Comparison of ENCODE assay signal across 1 cellular context in the genomic region with DNA sequence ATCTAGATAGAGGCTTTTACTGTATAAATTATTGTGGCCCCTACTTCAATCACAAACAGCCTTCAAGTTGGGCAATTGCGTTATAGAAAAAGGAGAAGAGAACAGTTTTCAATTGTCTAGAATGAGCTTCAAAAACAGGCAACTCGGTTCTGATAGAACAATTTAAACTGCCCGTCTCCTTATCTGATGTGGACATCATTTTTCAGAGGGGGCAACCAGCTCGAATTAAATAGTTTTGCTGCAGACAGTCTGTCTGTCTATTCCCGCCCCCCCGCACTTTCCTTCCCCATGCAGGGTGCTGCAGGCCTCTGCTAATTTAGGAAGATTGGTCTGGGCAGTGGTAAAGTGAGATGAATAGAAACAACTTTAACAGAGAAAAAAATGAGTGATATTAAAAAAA.
TF ChIP-seq lines count a peak whose summit lies in the region.

No MANE protein-coding gene starts in this region.

TF ChIP-seq in SK-N-SH, 30 proteins besides CTCF, POLR2A, EP300 and RAD21 (continued from another document):
- TF ChIP-seq ZBTB33 (IDR thresholded peaks at IDR 0.05; ENCODE audit: borderline replicate concordance, low read depth) (no peak), TAF1 (IDR thresholded peaks at IDR 0.05; ENCODE audit: borderline replicate concordance, low read depth, low read length) (no peak)
- TF ChIP-seq, protein P1, sequence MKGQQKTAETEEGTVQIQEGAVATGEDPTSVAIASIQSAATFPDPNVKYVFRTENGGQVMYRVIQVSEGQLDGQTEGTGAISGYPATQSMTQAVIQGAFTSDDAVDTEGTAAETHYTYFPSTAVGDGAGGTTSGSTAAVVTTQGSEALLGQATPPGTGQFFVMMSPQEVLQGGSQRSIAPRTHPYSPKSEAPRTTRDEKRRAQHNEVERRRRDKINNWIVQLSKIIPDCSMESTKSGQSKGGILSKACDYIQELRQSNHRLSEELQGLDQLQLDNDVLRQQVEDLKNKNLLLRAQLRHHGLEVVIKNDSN (IDR thresholded peaks at IDR 0.05; ENCODE audit: borderline replicate concordance, low read depth): no peak
